22 cellular contexts compared by ENCODE assay signal in genomic region chr2:191554240-191554639, GRCh38.
DNase-seq lines count a peak whose midpoint lies in the region; ATAC-seq, FAIRE-seq and TF ChIP-seq lines count a peak whose summit lies in the region.
"Had no signal": no experiment of that assay in that cellular context is flagged by ENCODE, and none has a peak within 500 bp of the region (broad histone marks: within the 10 kb centered on the region; RNA-seq: fewer than 3 reads in every experiment).

No MANE protein-coding gene starts in this region.

- peaks cover 2% of the 10 kb centered on the region for H3K4me1 Mint-ChIP-seq in activated CD4-positive, alpha-beta T cell treated with anti-CD3 and anti-CD28 coated beads for 36 hours

- no peak for DNase-seq in A549 (ENCODE audit: low read depth in 1 of 2, low spot score in 1 of 2)
- DNase-seq in HCT116 (ENCODE audit: low read depth, low spot score) = no peak
- DNase-seq in SK-MEL-5 (ENCODE audit: low read depth, low spot score) = peak; percentile 32
- DNase-seq in testis = no peak
- no peak for DNase-seq in lower leg skin (ENCODE audit: low spot score in 2 of 2)
- DNase-seq in activated CD4-positive, alpha-beta T cell treated with anti-CD3 and anti-CD28 coated beads for 36 hours = no peak
- DNase-seq: 8988T; Caco-2; CD4-positive, CD25-positive, alpha-beta regulatory T cell; CD8-positive, alpha-beta T cell; DMS153; DND-41; GM23248; H9; HFFc6 had no signal

- FAIRE-seq in A549 (lab: Jason Lieb, UNC) = no peak
- FAIRE-seq: G401.6, GM12892, GM19239 had no signal

- in situ Hi-C loops in SK-MEL-5 (cut with HindIII; ENCODE audit: low pct_unique_long_range_greater_than_20kb, low sequenced_read_pairs) = no loop called here

- H3K4me1 ChIP-seq in A549 = peaks cover 11% of the 10 kb centered on the region; the same call in 1 of the 3 replicates
- peaks cover 0 to 5% of the 10 kb centered on the region in 2 experiments; a peak in 2 of 4 replicates for H3K4me1 ChIP-seq in HCT116 (ENCODE audit: control insufficient read depth in 1 of 2, insufficient read depth in 2 of 2, low read length in 2 of 2)
- peaks cover 4% of the 10 kb centered on the region for H3K4me1 ChIP-seq in testis

- no peaks in the 10 kb centered on the region for H3K9me3 Mint-ChIP-seq in activated CD4-positive, alpha-beta T cell treated with anti-CD3 and anti-CD28 coated beads for 36 hours (ENCODE audit: low read depth)
- H3K9me3 Mint-ChIP-seq: CD4-positive, CD25-positive, alpha-beta regulatory T cell; CD8-positive, alpha-beta T cell; H9; HFFc6 had no signal

- intact Hi-C loops in HCT116 (cut with micrococcal nuclease) = no loop called here
- intact Hi-C loops in testis (cut with DNase I; ENCODE audit: low total_unique reads) = no loop called here
- intact Hi-C loops in lower leg skin (cut with DNase I; ENCODE audit: low total_unique reads) = no loop called here
- intact Hi-C loops in activated CD4-positive, alpha-beta T cell treated with anti-CD3 and anti-CD28 coated beads for 36 hours (cut with DNase I, micrococcal nuclease) = loop anchor here in 1 of 2 experiments (10.0 kb wide), 1 partner anchor 731 kb away; no protein-coding TSS in a partner anchor

- H3K27me3 ChIP-seq in HCT116 (ENCODE audit: insufficient read depth, low read length) (no peaks in the 10 kb centered on the region), testis (no peaks in the 10 kb centered on the region)
- H3K27me3 ChIP-seq: BLaER1 had no signal

- H3K79me2 ChIP-seq in HCT116 (ENCODE audit: insufficient read depth, low read length) = no peaks in the 10 kb centered on the region

- ATAC-seq in A549 (no peak), HCT116 (no peak), GM18861 (IDR thresholded peaks at IDR 0.05; ENCODE audit: unreplicated experiment) (no peak)
- ATAC-seq in activated CD4-positive, alpha-beta T cell treated with anti-CD3 and anti-CD28 coated beads for 36 hours = no peak

- no peak overlapping the region for H3K4me3 Mint-ChIP-seq in activated CD4-positive, alpha-beta T cell treated with anti-CD3 and anti-CD28 coated beads for 36 hours
- H3K4me3 Mint-ChIP-seq: B cell; CD4-positive, CD25-positive, alpha-beta regulatory T cell; CD8-positive, alpha-beta T cell; H9; HFFc6 had no signal

- no peak overlapping the region; a peak in 1 of 6 replicates for H3K27ac ChIP-seq in A549
- H3K27ac ChIP-seq in HCT116 (ENCODE audit: low read depth, low read length) = no peak overlapping the region
- H3K27ac ChIP-seq in testis = peak overlapping the region; percentile 31 to 38
- H3K27ac ChIP-seq: BLaER1, C4-2B, GM23248 had no signal

- H3K4me3 ChIP-seq in A549 (no peak overlapping the region), HCT116 (replicated peaks in 1 of 2; ENCODE audit: low read depth in 1 of 2, low read length in 2 of 2) (no peak overlapping the region), testis (no peak overlapping the region), lower leg skin (ENCODE audit: low read depth, poor library complexity, severe bottlenecking) (no peak overlapping the region)
- H3K4me3 ChIP-seq: BLaER1, GM23248 had no signal

- H3K4me2 ChIP-seq in A549 = no peak overlapping the region
- no peak overlapping the region for H3K4me2 ChIP-seq in HCT116 (ENCODE audit: low read length)
- H3K4me2 ChIP-seq: BLaER1 had no signal

- peaks cover 13% of the 10 kb centered on the region for H3K27me3 Mint-ChIP-seq in activated CD4-positive, alpha-beta T cell treated with anti-CD3 and anti-CD28 coated beads for 36 hours

- CTCF ChIA-PET in A549 (lab: Yijun Ruan, JAX) (interaction anchor here (0.6 to 8.1 kb wide), 17 partner anchors 8 to 731 kb away, joined by 3 to 66 read pairs (median 4); no protein-coding TSS in a partner anchor), HCT116 (lab: Charles Lee) (interaction anchor here (1.3 to 3.4 kb wide), 5 partner anchors 13 to 608 kb away, joined by 3 to 26 read pairs (median 9); no protein-coding TSS in a partner anchor)
- CTCF ChIA-PET in activated CD4-positive, alpha-beta T cell treated with anti-CD3 and anti-CD28 coated beads for 36 hours (lab: Charles Lee) = interaction anchor here (0.8 to 8.3 kb wide), 22 partner anchors 11 to 608 kb away, joined by 3 to 90 read pairs (median 6); no protein-coding TSS in a partner anchor

- H3K36me3 ChIP-seq in HCT116 (ENCODE audit: control insufficient read depth in 1 of 2, insufficient read depth in 2 of 2, low read length in 2 of 2) (no peaks in the 10 kb centered on the region), testis (ENCODE audit: low read depth, missing control alignments) (no peaks in the 10 kb centered on the region)
- H3K36me3 ChIP-seq: BLaER1 had no signal

- 59% methylated on average over 3 of the region's 3 CpGs for WGBS in A549 (ENCODE audit: missing lambda C conversion rate)
- WGBS in testis, 2 donors = 72 to 83% methylated on average over 3 of the region's 3 CpGs
- 84 to 92% methylated on average over 3 of the region's 3 CpGs for WGBS in lower leg skin, 2 donors

- no peak for TF ChIP-seq CTCF in A549 (IDR thresholded peaks at IDR 0.05)
- TF ChIP-seq CTCF in HCT116 (IDR thresholded peaks at IDR 0.05 in 2 of 3, conservative IDR thresholded peaks at IDR 0.05 in 1 of 3; ENCODE audit: borderline replicate concordance in 1 of 3, insufficient read depth in 1 of 3, low read depth in 2 of 3, low read length in 2 of 3) = no peak
- no peak for TF ChIP-seq CTCF in testis (IDR thresholded peaks at IDR 0.05)
- TF ChIP-seq CTCF in lower leg skin (IDR thresholded peaks at IDR 0.05) = no peak

- H3K9me3 ChIP-seq in A549 (no peaks in the 10 kb centered on the region), HCT116 (ENCODE audit: control insufficient read depth in 1 of 2, insufficient read depth in 1 of 2, low read depth in 1 of 2, low read length in 2 of 2) (no peaks in the 10 kb centered on the region), testis (no peaks in the 10 kb centered on the region)
- H3K9me3 ChIP-seq: BLaER1, Caco-2 had no signal

- POLR2A ChIA-PET in A549 (lab: Yijun Ruan, JAX) = no interaction called here
- POLR2A ChIA-PET in HCT116 (lab: Charles Lee) = interaction anchor here (0.9 kb wide), 1 partner anchor 608 kb away, joined by 3 read pairs; no protein-coding TSS in a partner anchor
- POLR2A ChIA-PET in activated CD4-positive, alpha-beta T cell treated with anti-CD3 and anti-CD28 coated beads for 36 hours (lab: Charles Lee) = interaction anchor here (0.6 kb wide), 1 partner anchor 1352 kb away, joined by 3 read pairs; no protein-coding TSS in a partner anchor

- no TSS peak for BruUV-seq in HCT116 (replicated peaks; lab: Mats Ljungman, UMichigan)

- H3K27ac Mint-ChIP-seq in activated CD4-positive, alpha-beta T cell treated with anti-CD3 and anti-CD28 coated beads for 36 hours = no peak overlapping the region
- H3K27ac Mint-ChIP-seq: B cell; CD4-positive, CD25-positive, alpha-beta regulatory T cell; CD8-positive, alpha-beta T cell; H9; HFFc6 had no signal

- H3K9me2 ChIP-seq in HCT116 (ENCODE audit: insufficient read depth) = no peaks in the 10 kb centered on the region

- H3K36me3 Mint-ChIP-seq in activated CD4-positive, alpha-beta T cell treated with anti-CD3 and anti-CD28 coated beads for 36 hours (ENCODE audit: low read depth) = no peaks in the 10 kb centered on the region
- H3K36me3 Mint-ChIP-seq: CD4-positive, CD25-positive, alpha-beta regulatory T cell; CD8-positive, alpha-beta T cell had no signal

- H2AFZ ChIP-seq in HCT116 (ENCODE audit: low read depth, low read length, poor library complexity, severe bottlenecking) = peak overlapping the region; percentile 97
- H2AFZ ChIP-seq: GM23248 had no signal

- TF ChIP-seq RAD21 in A549 (conservative IDR thresholded peaks at IDR 0.05 in 1 of 2, IDR thresholded peaks at IDR 0.05 in 1 of 2) (no peak), HCT116 (IDR thresholded peaks at IDR 0.05; ENCODE audit: low read depth) (no peak)

- H4K20me1 ChIP-seq in HCT116 (ENCODE audit: insufficient read depth) = no peaks in the 10 kb centered on the region
- H4K20me1 ChIP-seq: BLaER1 had no signal

- H3K9ac ChIP-seq in HCT116 (ENCODE audit: low read length) = no peak overlapping the region
- H3K9ac ChIP-seq: BLaER1, GM23248 had no signal

- RAD21 ChIA-PET in HCT116 (lab: Charles Lee; ENCODE audit: low non-redundant PET in 1 of 2, low total read pairs in 2 of 2, uncharacterized antibody in 2 of 2, unreplicated experiment in 2 of 2) = interaction anchor here in 1 of 2 experiments (0.9 kb wide), 1 partner anchor 608 kb away, joined by 3 read pairs; no protein-coding TSS in a partner anchor

- TF ChIP-seq POLR2A in A549 (IDR thresholded peaks at IDR 0.05; ENCODE audit: low read length) (no peak), HCT116 (IDR thresholded peaks at IDR 0.05; ENCODE audit: borderline replicate concordance, extremely low read depth, insufficient read depth, insufficient read length) (no peak), testis (IDR thresholded peaks at IDR 0.05) (no peak), lower leg skin (IDR thresholded peaks at IDR 0.05) (no peak)

- no peak for TF ChIP-seq EP300 in A549 (IDR thresholded peaks at IDR 0.05)

TF ChIP-seq in A549, 52 proteins besides CTCF, POLR2A, EP300 and RAD21:
- TF ChIP-seq MAFK (IDR thresholded peaks at IDR 0.05; ENCODE audit: partially characterized antibody) (peak; percentile 54), ZC3H11A (IDR thresholded peaks at IDR 0.05) (no peak), HDAC2 (IDR thresholded peaks at IDR 0.05) (no peak), NFE2L2 (conservative IDR thresholded peaks at IDR 0.05; ENCODE audit: low read length) (no peak)
TF ChIP-seq in A549: peak in this region for 1.

TF ChIP-seq in HCT116, 20 proteins besides CTCF, POLR2A, EP300 and RAD21:
- no peak for TF ChIP-seq EZH2phosphoT487 (IDR thresholded peaks at IDR 0.05; ENCODE audit: borderline replicate concordance)
- no peak for TF ChIP-seq ZBTB33 (IDR thresholded peaks at IDR 0.05; ENCODE audit: extremely low read depth, insufficient replicate concordance, low read length)
- TF ChIP-seq CEBPB (IDR thresholded peaks at IDR 0.05; ENCODE audit: low read depth) = no peak

Comparison
In these comparisons a context has a peak if more than half of its experiments do, and no peak if none do; other contexts are left out.
1. H3K27ac ChIP-seq: peak in testis (2 of 2); none in A549 (0 of 2) and HCT116 (single experiment).